Comparison of ENCODE assay signal across 8 cellular contexts in the genomic region with DNA sequence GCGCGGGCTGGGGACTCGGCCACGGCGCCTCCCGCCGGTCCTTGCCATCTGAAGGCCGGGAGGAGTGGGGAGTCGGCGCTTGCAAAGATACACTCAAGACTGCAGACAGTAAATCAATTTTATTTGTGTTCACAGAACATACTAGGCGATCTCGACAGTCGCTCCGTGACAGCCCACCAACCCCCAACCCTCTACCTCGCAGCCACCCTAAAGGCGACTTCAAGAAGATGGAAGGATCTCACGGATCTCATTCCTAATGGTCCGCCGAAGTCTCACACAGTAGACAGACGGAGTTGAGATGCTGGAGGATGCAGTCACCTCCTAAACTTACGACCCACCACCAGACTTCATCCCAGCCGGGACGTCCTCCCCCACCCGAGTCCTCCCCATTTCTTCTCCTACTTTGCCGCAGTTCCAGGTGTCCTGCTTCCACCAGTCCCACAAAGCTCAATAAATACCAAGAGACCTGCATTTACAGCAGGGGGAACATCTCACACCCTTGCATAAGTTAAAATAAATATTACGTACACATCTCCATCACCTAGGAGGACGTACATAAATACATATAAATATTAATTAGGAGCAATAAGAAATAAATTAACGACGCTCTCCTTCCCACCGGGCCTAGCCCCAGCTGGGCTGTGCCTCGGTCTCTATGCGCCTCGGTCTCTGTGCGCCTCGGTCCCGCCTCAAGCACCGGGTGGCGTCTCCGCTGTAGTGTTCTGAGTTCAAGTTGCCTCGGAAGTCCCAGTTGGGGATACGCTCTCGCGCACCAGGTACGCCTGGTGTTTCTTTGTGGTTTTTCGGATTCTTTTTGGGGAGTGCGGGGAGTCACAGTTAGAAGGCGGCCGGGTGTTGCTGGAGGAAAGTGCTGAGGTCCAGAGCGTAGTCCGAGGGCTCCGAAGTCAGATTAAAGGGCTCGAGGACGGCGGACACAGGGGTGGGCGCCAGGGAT. TPM values are rescaled to one million over a fixed set of nuclear protein-coding genes. Genes with fewer than 3 reads are reported as not detected.
DNase-seq lines count a peak whose midpoint lies in the region; TF ChIP-seq lines count a peak whose summit lies in the region.

No MANE protein-coding gene starts in this region.

- H3K36me3 Mint-ChIP-seq in MCF 10A (ENCODE audit: insufficient read depth, unreplicated experiment): peaks cover 58% of the 10 kb centered on the region

- H3K4me2 ChIP-seq in GM23248 (ENCODE audit: unreplicated experiment): peak overlapping the region; percentile 83

- peak overlapping the region; percentile 90 for H3K27ac Mint-ChIP-seq in MCF 10A (ENCODE audit: low read depth, unreplicated experiment)

- BruUV-seq in MCF 10A (replicated peaks; lab: Mats Ljungman, UMichigan): TSS peak; percentile 98

- peaks cover 44% of the 10 kb centered on the region for H3K4me1 Mint-ChIP-seq in MCF 10A (ENCODE audit: insufficient read depth, unreplicated experiment)

- H3K4me3 ChIP-seq in BJ (ENCODE audit: low read depth, low read length) (peak overlapping the region; percentile 65), GM23248 (peak overlapping the region; percentile 98), Peyer's patch (peak overlapping the region; percentile 74 to 98 (median 92))

- peak overlapping the region; percentile 96 for H3K27ac ChIP-seq in GM23248
- peak overlapping the region; percentile 84 to 96 (median 92) for H3K27ac ChIP-seq in Peyer's patch
- peak overlapping the region; percentile 79 for H3K27ac ChIP-seq in layer of hippocampus (ENCODE audit: low read depth, low read length)

- H3K27me3 Mint-ChIP-seq in MCF 10A (ENCODE audit: insufficient read depth, unreplicated experiment): no peaks in the 10 kb centered on the region

- CTCF ChIA-PET in BJ (lab: Yijun Ruan, JAX) (interaction anchor here (0.6 to 3.0 kb wide), 10 partner anchors 21 to 855 kb away, joined by 3 to 16 read pairs (median 6); no protein-coding TSS in a partner anchor), MCF 10A (lab: Yijun Ruan, JAX) (interaction anchor here (0.5 to 2.1 kb wide), 14 partner anchors 9 to 638 kb away, joined by 3 to 31 read pairs (median 4); no protein-coding TSS in a partner anchor)

- POLR2A ChIA-PET in BJ (lab: Charles Lee): interaction anchor here (0.6 to 1.4 kb wide), 4 partner anchors 9 to 79 kb away, joined by 3 to 6 read pairs (median 5); no protein-coding TSS in a partner anchor
- POLR2A ChIA-PET in MCF 10A (lab: Yijun Ruan, JAX): interaction anchor here (0.5 to 9.2 kb wide), 22 partner anchors 9 to 171 kb away, joined by 3 to 159 read pairs (median 6); partner anchors contain the start of genes DDR1, MDC1 and VARS2

- H3F3A ChIP-seq in GM23248 (ENCODE audit: insufficient read depth): peaks cover 35% of the 10 kb centered on the region

- H3K9me2 ChIP-seq in GM23248 (ENCODE audit: insufficient read depth): no peaks in the 10 kb centered on the region

- H3K36me3 ChIP-seq in BJ (ENCODE audit: control insufficient read depth, insufficient read depth, low read length): peaks cover 18% of the 10 kb centered on the region
- H3K36me3 ChIP-seq in GM23248 (ENCODE audit: low read depth): peaks cover 22% of the 10 kb centered on the region; the same call in 1 of the 2 replicates
- peaks cover 0 to 27% (median 0%) of the 10 kb centered on the region in 3 donors for H3K36me3 ChIP-seq in Peyer's patch

- in situ Hi-C loops in GM23248 (cut with MboI): loop anchor here (10.0 to 25.0 kb wide), 2 partner anchors 71 to 344 kb away; no protein-coding TSS in a partner anchor

- TF ChIP-seq POLR2A in Peyer's patch (IDR thresholded peaks at IDR 0.05): peak in 1 of 2 donors; percentile 12

- H4K20me1 ChIP-seq in GM23248 (ENCODE audit: insufficient read depth): no peaks in the 10 kb centered on the region

- peaks cover 55% of the 10 kb centered on the region for H3K79me2 ChIP-seq in GM23248 (ENCODE audit: insufficient read depth)

- peaks cover 38% of the 10 kb centered on the region for H3K4me1 ChIP-seq in GM23248 (ENCODE audit: insufficient read depth)
- H3K4me1 ChIP-seq in Peyer's patch: peaks cover 3 to 41% (median 9%) of the 10 kb centered on the region in 4 donors

- 1% methylated on average over 52 to 54 of the region's 55 CpGs for WGBS in GM23248 (ENCODE audit: low coverage in 1 of 2, low lambda C conversion rate in 2 of 2, missing lambda C conversion rate in 2 of 2), 2 experiments

- H3K27me3 ChIP-seq in BJ (ENCODE audit: control insufficient read depth, insufficient read depth, low read length) (no peaks in the 10 kb centered on the region), GM23248 (replicated peaks; ENCODE audit: insufficient read depth) (no peaks in the 10 kb centered on the region), Peyer's patch (no peaks in the 10 kb centered on the region), layer of hippocampus (ENCODE audit: control insufficient read depth, insufficient read depth, low read length) (no peaks in the 10 kb centered on the region)

- TF ChIP-seq CTCF in BJ (IDR thresholded peaks at IDR 0.05; ENCODE audit: insufficient read depth, low read depth, low read length) (no peak), Peyer's patch (IDR thresholded peaks at IDR 0.05) (no peak), MCF 10A (IDR thresholded peaks at IDR 0.05; ENCODE audit: unreplicated experiment) (no peak)

- H2AFZ ChIP-seq in GM23248: no peak overlapping the region

- H3K9me3 ChIP-seq in GM23248 (ENCODE audit: low read depth) (no peaks in the 10 kb centered on the region), Peyer's patch (no peaks in the 10 kb centered on the region)

- peak overlapping the region; percentile 99 for H3K9ac ChIP-seq in GM23248

- H3K9me3 Mint-ChIP-seq in MCF 10A (ENCODE audit: unreplicated experiment): no peaks in the 10 kb centered on the region

- peak overlapping the region; percentile 91 for H3K4me3 Mint-ChIP-seq in MCF 10A (ENCODE audit: unreplicated experiment)

- intact Hi-C loops in MCF 10A (cut with micrococcal nuclease): loop anchor here (1.0 to 5.0 kb wide), 6 partner anchors 39 to 344 kb away; partner anchors contain the start of gene DDR1

- DNase-seq in BJ (ENCODE audit: low read depth) (no peak), GM23248 (peak; percentile 58), Peyer's patch (peak; percentile 38 to 70 (median 68)), MCF 10A (ENCODE audit: unreplicated experiment) (no peak), HK-2 (ENCODE audit: unreplicated experiment) (no peak), middle frontal gyrus (ENCODE audit: extremely low spot score, low spot score) (no peak)
- peak; percentile 33 for DNase-seq in stimulated activated naive CD4-positive, alpha-beta T cell treated with Interleukin-2 at 50 U/mL for 16 hours (lab: John Stamatoyannopoulos, UW)

RNA-seq across cellular contexts. Expression of gene FLOT1, which starts 0.9 kb away (rescaled TPM):
- polyA plus RNA-seq in BJ (2011; rRNA removed): 205 and 292 TPM in 2 replicates
- 68.5 and 104 TPM in 2 replicates for polyA minus RNA-seq in BJ (2011; rRNA and poly(A)+ RNA removed)
- 156 and 165 TPM in 2 replicates for total RNA-seq in GM23248 (2014; rRNA removed; shearing (Covaris generic))
- polyA plus RNA-seq in GM23248 (2016; fragmentation: Nextera tagmentation; extraction: Ambion mirVana): 162 and 171 TPM in 2 replicates
- total RNA-seq in Peyer's patch: 100 to 1,000 TPM in 2 of 4 donors, 10 to 100 TPM in 2; 74.1 to 151 (median 100) TPM
- total RNA-seq in MCF 10A (2022): 61.8 and 73.7 TPM in 2 replicates

RNA-seq across cellular contexts. Expression of gene IER3, which starts 1.0 kb away (rescaled TPM):
- polyA plus RNA-seq in BJ (2011; rRNA removed) (43.7 and 51.7 TPM in 2 replicates), GM23248 (2016; fragmentation: Nextera tagmentation; extraction: Ambion mirVana) (76.4 and 82.1 TPM in 2 replicates)
- polyA minus RNA-seq in BJ (2011; rRNA and poly(A)+ RNA removed): 24.5 and 28.3 TPM in 2 replicates
- total RNA-seq in GM23248 (2014; rRNA removed; shearing (Covaris generic)): 148 and 156 TPM in 2 replicates
- total RNA-seq in Peyer's patch (10 to 100 TPM in 3 of 4 donors, 1 to 10 TPM in 1; 6.7 to 16.4 (median 13.2) TPM), MCF 10A (2022) (154 and 192 TPM in 2 replicates)

RNA-seq across cellular contexts. Expression of gene TUBB, which starts 23.2 kb away (rescaled TPM):
- polyA plus RNA-seq in BJ (2011; rRNA removed) (1,140 and 1,840 TPM in 2 replicates), GM23248 (2016; fragmentation: Nextera tagmentation; extraction: Ambion mirVana) (491 and 520 TPM in 2 replicates)
- polyA minus RNA-seq in BJ (2011; rRNA and poly(A)+ RNA removed): 739 and 1,365 TPM in 2 replicates
- total RNA-seq in GM23248 (2014; rRNA removed; shearing (Covaris generic)): 525 and 565 TPM in 2 replicates
- total RNA-seq in Peyer's patch (100 to 1,000 TPM in 1 of 4 donors, 10 to 100 TPM in 3; 69.9 to 188 (median 95.6) TPM), MCF 10A (2022) (200 and 210 TPM in 2 replicates)

RNA-seq across cellular contexts. Expression of gene MDC1, which starts 26.3 kb away (rescaled TPM):
- polyA plus RNA-seq in BJ (2011; rRNA removed) (5.1 and 7.5 TPM in 2 replicates), GM23248 (2016; fragmentation: Nextera tagmentation; extraction: Ambion mirVana) (6.7 and 7.1 TPM in 2 replicates)
- 5.0 and 24.5 TPM in 2 replicates for polyA minus RNA-seq in BJ (2011; rRNA and poly(A)+ RNA removed)
- 4.9 and 6.6 TPM in 2 replicates for total RNA-seq in GM23248 (2014; rRNA removed; shearing (Covaris generic))
- total RNA-seq in Peyer's patch (10 to 100 TPM in 3 of 4 donors, 1 to 10 TPM in 1; 7.5 to 51.2 (median 19.4) TPM), MCF 10A (2022) (50.6 and 54.5 TPM in 2 replicates)

RNA-seq across cellular contexts. Expression of gene NRM, which starts 52.6 kb away (rescaled TPM):
- polyA plus RNA-seq in BJ (2011; rRNA removed) (12.6 and 19.7 TPM in 2 replicates), GM23248 (2016; fragmentation: Nextera tagmentation; extraction: Ambion mirVana) (11.3 and 11.6 TPM in 2 replicates)
- polyA minus RNA-seq in BJ (2011; rRNA and poly(A)+ RNA removed): 8.8 and 13.5 TPM in 2 replicates
- total RNA-seq in GM23248 (2014; rRNA removed; shearing (Covaris generic)): 5.8 and 6.2 TPM in 2 replicates
- total RNA-seq in Peyer's patch (1 to 10 TPM in 2 of 4 donors, not detected in 2; 2.0 to 2.7 TPM), MCF 10A (2022) (3.8 and 5.3 TPM in 2 replicates)

Comparison
In these comparisons a context has a peak if more than half of its experiments do, and no peak if none do; other contexts are left out.
1. DNase-seq: peak in GM23248 (single experiment), Peyer's patch (3 of 3) and stimulated activated naive CD4-positive, alpha-beta T cell treated with Interleukin-2 at 50 U/mL for 16 hours (single experiment); none in BJ (single experiment), MCF 10A (single experiment), HK-2 (single experiment) and middle frontal gyrus (single experiment).
2. Peak in every context shown above with its lines, with median percentiles within 50 percentile points of each other: H3K4me3 ChIP-seq and H3K27ac ChIP-seq.